ENCODE assay signal across 7 cellular contexts in the genomic region with DNA sequence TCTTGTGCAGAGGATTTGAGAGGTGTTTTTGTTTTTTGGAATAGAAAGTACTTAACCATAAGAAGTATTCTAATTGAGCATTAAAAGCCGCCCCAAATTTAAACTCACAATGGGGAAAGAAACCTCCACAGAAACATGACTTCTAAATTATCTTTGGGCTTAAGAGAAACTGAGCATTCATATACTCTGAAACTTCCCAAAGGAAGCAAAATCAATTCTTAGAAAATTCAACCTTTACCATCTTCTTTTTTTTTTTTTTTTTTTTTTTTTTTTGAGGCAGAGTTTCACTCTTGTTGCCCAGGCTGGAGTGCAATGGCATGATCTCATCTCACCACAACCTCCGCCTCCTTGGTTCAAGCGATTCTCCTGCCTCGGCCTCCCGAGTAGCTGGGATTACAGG.
DNase-seq lines count a peak whose midpoint lies in the region; ATAC-seq and TF ChIP-seq lines count a peak whose summit lies in the region.
"Not testable (repeated sequence)": the region's sequence is repeated elsewhere in the genome, so short reads cannot be mapped to it uniquely, and the experiment has no call there.

No MANE protein-coding gene starts in this region.

- not testable (repeated sequence) for H3K9me2 ChIP-seq in hepatocyte (replicated peaks; ENCODE audit: insufficient read depth)

- H3K9me3 Mint-ChIP-seq in brain = not testable (repeated sequence)

- not testable (repeated sequence) for TF ChIP-seq EP300 in transverse colon (IDR thresholded peaks at IDR 0.05; ENCODE audit: low read depth)

- not testable (repeated sequence) for H3K9ac ChIP-seq in HUES6 (ENCODE audit: low read length); muscle layer of colon (ENCODE audit: low read length)

- H3K4me1 ChIP-seq in HUES6 (ENCODE audit: control insufficient read depth, insufficient read depth, low read length) (peaks cover 70% of the 10 kb centered on the region), esophagus (ENCODE audit: control insufficient read depth in 2 of 2, insufficient read depth in 2 of 2, low read length in 1 of 2) (peaks cover 3 to 10% of the 10 kb centered on the region in 2 donors), hepatocyte (ENCODE audit: insufficient read depth) (peaks cover 47% of the 10 kb centered on the region), muscle layer of colon (ENCODE audit: insufficient read depth, low read length) (peaks cover 68% of the 10 kb centered on the region), psoas muscle (peaks cover 80% of the 10 kb centered on the region), transverse colon (peaks cover 23 to 63% (median 46%) of the 10 kb centered on the region in 4 donors)

- ATAC-seq in psoas muscle = not testable (repeated sequence)

- TF ChIP-seq CTCF in brain (conservative IDR thresholded peaks at IDR 0.05); hepatocyte (IDR thresholded peaks at IDR 0.05; ENCODE audit: poor library complexity); psoas muscle (IDR thresholded peaks at IDR 0.05); transverse colon (IDR thresholded peaks at IDR 0.05): not testable (repeated sequence)

- peaks cover 47% of the 10 kb centered on the region for H3K79me2 ChIP-seq in hepatocyte

- not testable (repeated sequence) for H3K4me3 ChIP-seq in HUES6 (ENCODE audit: low read depth, low read length); esophagus (ENCODE audit: low read depth in 1 of 2, low read length in 2 of 2); hepatocyte; muscle layer of colon (ENCODE audit: low read depth in 1 of 2, low read length in 2 of 2); psoas muscle; transverse colon

- not testable (repeated sequence) for H4K20me1 ChIP-seq in hepatocyte (ENCODE audit: insufficient read depth, poor library complexity, severe bottlenecking)

- 84 to 88% methylated on average over 5 of the region's 5 CpGs for WGBS in esophagus, 2 donors
- WGBS in hepatocyte (ENCODE audit: low lambda C conversion rate, missing lambda C conversion rate) = 83% methylated on average over 5 of the region's 5 CpGs
- WGBS in psoas muscle, 3 donors = 88 to 91% (median 89%) methylated on average over 5 of the region's 5 CpGs
- 78 to 86% methylated on average over 3 to 5 of the region's 5 CpGs for WGBS in transverse colon (ENCODE audit: low coverage in 1 of 2), 2 donors

- not testable (repeated sequence) for H3K36me3 ChIP-seq in HUES6 (ENCODE audit: control insufficient read depth, insufficient read depth, low read length); esophagus (ENCODE audit: control insufficient read depth in 2 of 2, insufficient read depth in 2 of 2, low read length in 1 of 2); hepatocyte (replicated peaks; ENCODE audit: insufficient read depth, low read depth); muscle layer of colon (ENCODE audit: insufficient read depth, low read length); psoas muscle (ENCODE audit: insufficient read depth in 1 of 2, low read depth in 1 of 2); transverse colon

- H3K4me1 Mint-ChIP-seq in brain = peaks cover 80% of the 10 kb centered on the region

- not testable (repeated sequence) for H3K27me3 Mint-ChIP-seq in brain

- in situ Hi-C loops in transverse colon (cut with MboI; ENCODE audit: low pct_ligation_motif_present in 1 of 4, low pct_unique_long_range_greater_than_20kb in 1 of 4, low sequenced_read_pairs in 3 of 4) = not testable (repeated sequence)

- intact Hi-C loops in psoas muscle (cut with DNase I); transverse colon (cut with DNase I; ENCODE audit: low total_unique reads): not testable (repeated sequence)

- H3K27ac ChIP-seq in HUES6 (ENCODE audit: low read depth, low read length) (peak overlapping the region; percentile 47; the same call in 1 of the 2 replicates), esophagus (ENCODE audit: low read depth in 2 of 2, low read length in 1 of 2) (peak overlapping the region; percentile 45 to 80), hepatocyte (peak overlapping the region; percentile 81), muscle layer of colon (ENCODE audit: low read depth, low read length) (peak overlapping the region; percentile 4), psoas muscle (peak overlapping the region; percentile 73), transverse colon (peak overlapping the region; percentile 78 to 89 (median 88))

- TF ChIP-seq POLR2A in transverse colon (IDR thresholded peaks at IDR 0.05) = not testable (repeated sequence)

- not testable (repeated sequence) for H3K9me3 ChIP-seq in HUES6 (ENCODE audit: control insufficient read depth, insufficient read depth, low read depth, low read length); esophagus (ENCODE audit: control insufficient read depth in 2 of 2, insufficient read depth in 1 of 2, low read depth in 1 of 2, low read length in 1 of 2); hepatocyte (ENCODE audit: low read depth); muscle layer of colon (ENCODE audit: low read length); psoas muscle; transverse colon

- not testable (repeated sequence) for H3K27me3 ChIP-seq in HUES6 (ENCODE audit: control insufficient read depth, insufficient read depth, low read length); esophagus (ENCODE audit: control insufficient read depth in 1 of 2, insufficient read depth in 2 of 2, low read length in 2 of 2); hepatocyte; muscle layer of colon (ENCODE audit: control insufficient read depth in 1 of 2, insufficient read depth in 2 of 2, low read length in 2 of 2); psoas muscle (ENCODE audit: insufficient read depth in 3 of 3, low read length in 2 of 3); transverse colon

- peak overlapping the region; percentile 81 to 95 (median 94) for H3K27ac Mint-ChIP-seq in brain

- H3K4me2 ChIP-seq in hepatocyte = peak overlapping the region; percentile 32

- H2AFZ ChIP-seq in hepatocyte = peak overlapping the region; percentile 14

- not testable (repeated sequence) for DNase-seq in hepatocyte (ENCODE audit: low spot score); psoas muscle; transverse colon

- H3K36me3 Mint-ChIP-seq in brain = not testable (repeated sequence)

- H3K4me3 Mint-ChIP-seq in brain = peak overlapping the region; percentile 43 to 64 (median 52)

Comparison
In these comparisons a context has a peak if more than half of its experiments do, and no peak if none do; other contexts are left out.
1. H3K27ac ChIP-seq: peak in every context shown above with its lines; median percentile 88 in transverse colon; 81 in hepatocyte; 73 in psoas muscle; 62 in esophagus; 47 in HUES6; 4 in muscle layer of colon.